Comparison of ENCODE assay signal across 19 cellular contexts in genomic region chr1:2098839-2099785, GRCh38.
DNase-seq lines count a peak whose midpoint lies in the region; ATAC-seq and TF ChIP-seq lines count a peak whose summit lies in the region.
"Had no signal": no experiment of that assay in that cellular context is flagged by ENCODE, and none has a peak within 500 bp of the region (broad histone marks: within the 10 kb centered on the region; RNA-seq: fewer than 3 reads in every experiment).

No MANE protein-coding gene starts in this region.

- DNase-seq in RWPE2 (ENCODE audit: low spot score): peak; percentile 54
- no peak for DNase-seq in epithelial cell of prostate (ENCODE audit: low read depth, low spot score)
- DNase-seq in midbrain (lab: John Stamatoyannopoulos, UW): peak; percentile 87
- peak in 47 of 49 donors; percentile 37 to 94 (median 80) for DNase-seq in substantia nigra (lab: John Stamatoyannopoulos, UW)
- DNase-seq in SW480 (ENCODE audit: low spot score): no peak
- DNase-seq in KBM-7: no peak
- DNase-seq: DMS 273 treated with DMSO at 0.1 percent for 48 hours; effector CD4-positive, alpha-beta T cell; NCI-H1436 treated with DMSO at 0.1 percent for 48 hours; ovary; PC-9; spleen had no signal

- no peak overlapping the region for H3K4me3 Mint-ChIP-seq in stimulated activated memory B cell treated with anti-CD40 and anti-IgM and Interleukin-4, amounts not matched to agents 10 μg/mL and 1 μg/mL and 100 μg/mL, for 72 hours
- H3K4me3 Mint-ChIP-seq: activated T-helper 1 cell treated with anti-CD3 and anti-CD28 coated beads, Interleukin-12 subunit alpha, Interleukin-12 subunit beta, Interleukin-2, Interleukin-4 antibody, amounts not matched to agents 30 ng/mL and 10 ng/mL and 1 ng/mL, durations not matched to agents 14 hours and 24 hours and 36 hours had no signal

- H3K36me3 ChIP-seq in RWPE2 (ENCODE audit: low read depth): no peaks in the 10 kb centered on the region
- H3K36me3 ChIP-seq: ovary, thoracic aorta had no signal

- in situ Hi-C loops in KBM-7 (cut with MboI; ENCODE audit: low pct_unique_long_range_greater_than_20kb, low sequenced_read_pairs): no loop called here

- no peak overlapping the region for H3K27ac Mint-ChIP-seq in stimulated activated memory B cell treated with anti-CD40 and anti-IgM and Interleukin-4, amounts not matched to agents 10 μg/mL and 1 μg/mL and 100 μg/mL, for 72 hours
- H3K27ac Mint-ChIP-seq: activated T-helper 1 cell treated with anti-CD3 and anti-CD28 coated beads, Interleukin-12 subunit alpha, Interleukin-12 subunit beta, Interleukin-2, Interleukin-4 antibody, amounts not matched to agents 30 ng/mL and 10 ng/mL and 1 ng/mL, durations not matched to agents 14 hours and 24 hours and 36 hours had no signal

- peaks cover 28% of the 10 kb centered on the region for H3K4me1 Mint-ChIP-seq in stimulated activated memory B cell treated with anti-CD40 and anti-IgM and Interleukin-4, amounts not matched to agents 10 μg/mL and 1 μg/mL and 100 μg/mL, for 72 hours

- no peaks in the 10 kb centered on the region for H3K27me3 ChIP-seq in RWPE2 (ENCODE audit: insufficient read depth, poor library complexity, severe bottlenecking)
- H3K27me3 ChIP-seq: ovary, spleen had no signal

- TF ChIP-seq CTCF in RWPE2 (IDR thresholded peaks at IDR 0.05; ENCODE audit: poor library complexity, severe bottlenecking): no peak

- ATAC-seq in RWPE2 (ENCODE audit: low read depth) (no peak), HG03457 (IDR thresholded peaks at IDR 0.05; ENCODE audit: unreplicated experiment) (no peak)
- ATAC-seq in stimulated activated memory B cell treated with anti-CD40 and anti-IgM and Interleukin-4, amounts not matched to agents 10 μg/mL and 1 μg/mL and 100 μg/mL, for 72 hours: no peak
- ATAC-seq: activated CD4-positive, CD25-positive, alpha-beta regulatory T cell treated with anti-CD3 and anti-CD28 coated beads, Interleukin-2, amount 50 U/mL, for 24 hours had no signal

- no peaks in the 10 kb centered on the region for H3K27me3 Mint-ChIP-seq in stimulated activated memory B cell treated with anti-CD40 and anti-IgM and Interleukin-4, amounts not matched to agents 10 μg/mL and 1 μg/mL and 100 μg/mL, for 72 hours

- H3K4me1 ChIP-seq in RWPE2 (ENCODE audit: insufficient read depth, poor library complexity, severe bottlenecking): no peaks in the 10 kb centered on the region

- no peak overlapping the region for H3K27ac ChIP-seq in RWPE2 (ENCODE audit: poor library complexity, severe bottlenecking)
- H3K27ac ChIP-seq in epithelial cell of prostate: peak overlapping the region; percentile 58
- peak overlapping the region; percentile 47 for H3K27ac ChIP-seq in substantia nigra (ENCODE audit: low read depth, low read length, poor library complexity, severe bottlenecking)
- H3K27ac ChIP-seq: ovary, SK-N-MC, thoracic aorta had no signal

- H3K36me3 Mint-ChIP-seq in stimulated activated memory B cell treated with anti-CD40 and anti-IgM and Interleukin-4, amounts not matched to agents 10 μg/mL and 1 μg/mL and 100 μg/mL, for 72 hours: peaks cover 26% of the 10 kb centered on the region

- peaks cover 5% of the 10 kb centered on the region for H3K9me3 Mint-ChIP-seq in stimulated activated memory B cell treated with anti-CD40 and anti-IgM and Interleukin-4, amounts not matched to agents 10 μg/mL and 1 μg/mL and 100 μg/mL, for 72 hours

- H3K4me3 ChIP-seq in RWPE2 (ENCODE audit: severe bottlenecking): no peak overlapping the region
- H3K4me3 ChIP-seq: mucosa of descending colon, ovary, PC-9, SK-N-MC, spleen, thoracic aorta had no signal

- H3K9me3 ChIP-seq in RWPE2 (ENCODE audit: severe bottlenecking): peaks cover 12% of the 10 kb centered on the region
- H3K9me3 ChIP-seq: ovary, thoracic aorta had no signal

Comparison
In these comparisons a context has a peak if more than half of its experiments do, and no peak if none do; other contexts are left out.
1. DNase-seq: peak in RWPE2 (single experiment), midbrain (single experiment) and substantia nigra (47 of 49); none in epithelial cell of prostate (single experiment), SW480 (single experiment) and KBM-7 (single experiment).